Comparison of ENCODE assay signal across 15 cellular contexts in genomic region chr6:89393659-89394058, GRCh38. TPM values are rescaled to one million over a fixed set of nuclear protein-coding genes. Genes with fewer than 3 reads are reported as not detected.
DNase-seq lines count a peak whose midpoint lies in the region; ATAC-seq, FAIRE-seq and TF ChIP-seq lines count a peak whose summit lies in the region.
"Had no signal": no experiment of that assay in that cellular context is flagged by ENCODE, and none has a peak within 500 bp of the region (broad histone marks: within the 10 kb centered on the region; RNA-seq: fewer than 3 reads in every experiment).

No MANE protein-coding gene starts in this region.

- H3K9ac ChIP-seq in MM.1S (ENCODE audit: low read length) (no peak overlapping the region), GM12878 (ENCODE audit: control insufficient read depth, insufficient read depth, low read length) (no peak overlapping the region)

- WGBS in GM12878 (ENCODE audit: insufficient coverage, insufficient replicate concordance, low lambda C conversion rate, missing lambda C conversion rate), result 95% methylated on average over 1 of the region's 1 CpG

- H3K36me3 ChIP-seq in MM.1S (replicated peaks; ENCODE audit: insufficient read depth, low read length), result no peaks in the 10 kb centered on the region
- no peaks in the 10 kb centered on the region for H3K36me3 ChIP-seq in GM12878 (ENCODE audit: control insufficient read depth in 2 of 2, insufficient read depth in 2 of 2, low read length in 1 of 2)
- no peaks in the 10 kb centered on the region for H3K36me3 ChIP-seq in PC-9 (ENCODE audit: low read depth)

- SMC1A ChIA-PET in GM12878 (lab: Charles Lee; ENCODE audit: uncharacterized antibody, unreplicated experiment), result no interaction called here

- peak overlapping the region; percentile 26; the same call in 1 of the 2 replicates for H3K27ac ChIP-seq in MM.1S (ENCODE audit: low read length)
- peak overlapping the region; percentile 61 for H3K27ac ChIP-seq in GM12878 (ENCODE audit: control insufficient read depth, insufficient read depth)
- no peak overlapping the region for H3K27ac ChIP-seq in PC-9

- H3K79me2 ChIP-seq in MM.1S (ENCODE audit: low read length) (peaks cover 98% of the 10 kb centered on the region), GM12878 (ENCODE audit: control insufficient read depth, insufficient read depth, low read length) (peaks cover 38% of the 10 kb centered on the region), PC-9 (ENCODE audit: low read depth) (no peaks in the 10 kb centered on the region)

- H3K9me3 ChIP-seq in MM.1S (replicated peaks; ENCODE audit: insufficient read depth, low read length) (no peaks in the 10 kb centered on the region), GM12878 (replicated peaks; ENCODE audit: control insufficient read depth, insufficient read depth, low read length) (peaks cover 4% of the 10 kb centered on the region; the same call in 2 of the 3 replicates), PC-9 (ENCODE audit: insufficient read depth, low read depth) (no peaks in the 10 kb centered on the region)
- H3K9me3 ChIP-seq: Caco-2 had no signal

- H3K4me3 ChIP-seq in MM.1S (ENCODE audit: low read length) (peak overlapping the region; percentile 12; the same call in 1 of the 2 replicates), GM12878 (no peak overlapping the region), PC-9 (no peak overlapping the region)
- H3K4me3 ChIP-seq: GM23338 had no signal

- POLR2A ChIA-PET in GM12878 (lab: Charles Lee), result no interaction called here
- POLR2A ChIA-PET in PC-9 (lab: Charles Lee; ENCODE audit: unreplicated experiment), result no interaction called here

- H3F3A ChIP-seq in MM.1S (ENCODE audit: insufficient read depth, low read length) (peaks cover 14% of the 10 kb centered on the region), PC-9 (ENCODE audit: insufficient read depth, low read depth) (no peaks in the 10 kb centered on the region)

- TF ChIP-seq CTCF in MM.1S (IDR thresholded peaks at IDR 0.05; ENCODE audit: low read length) (no peak), GM12878 (IDR thresholded peaks at IDR 0.05 in 2 of 3, conservative IDR thresholded peaks at IDR 0.05 in 1 of 3; ENCODE audit: control insufficient read depth in 2 of 3, extremely low read depth in 1 of 3, insufficient read depth in 1 of 3, low read depth in 3 of 3, low read length in 3 of 3) (no peak), PC-9 (conservative IDR thresholded peaks at IDR 0.05) (no peak), D721Med (IDR thresholded peaks at IDR 0.05; ENCODE audit: insufficient read depth, missing control alignments) (no peak)

- no peak for DNase-seq in H54 (ENCODE audit: insufficient read length, low spot score)
- DNase-seq in MM.1S, result no peak
- no peak for DNase-seq in GM12878 (ENCODE audit: low read depth, low spot score)
- no peak for DNase-seq in PC-9
- DNase-seq in D721Med (ENCODE audit: insufficient read length, low spot score), result no peak
- no peak for DNase-seq in superior temporal gyrus (ENCODE audit: extremely low spot score)
- DNase-seq: C1 segment of cervical spinal cord; Caco-2; CD8-positive, alpha-beta T cell; DMS 273 treated with DMSO at 0.1 percent for 48 hours; DMS79; GF-D8; HCEC 1CT had no signal

- BruUV-seq in GM12878 (replicated peaks; lab: Mats Ljungman, UMichigan), result no TSS peak
- no TSS peak for BruUV-seq in PC-9 (replicated peaks; lab: Mats Ljungman, UMichigan)

- H3K4me1 ChIP-seq in MM.1S (ENCODE audit: low read length) (peaks cover 31% of the 10 kb centered on the region), GM12878 (ENCODE audit: control insufficient read depth, insufficient read depth, low read length) (peaks cover 11% of the 10 kb centered on the region), PC-9 (replicated peaks; ENCODE audit: insufficient read depth) (no peaks in the 10 kb centered on the region)
- H3K4me1 ChIP-seq: Caco-2 had no signal

- ATAC-seq in GM12878, result no peak; the same call in 2 of the 3 replicates
- ATAC-seq: CD8-positive, alpha-beta T cell; GM23338 had no signal

- CTCF ChIA-PET in GM12878 (lab: Yijun Ruan, JAX), result interaction anchor here (1.0 kb wide), 1 partner anchor 39 kb away, joined by 3 read pairs; no protein-coding TSS in a partner anchor
- CTCF ChIA-PET in PC-9 (lab: Charles Lee), result no interaction called here

- no peak for TF ChIP-seq EP300 in GM12878 (IDR thresholded peaks at IDR 0.05; ENCODE audit: borderline replicate concordance in 1 of 2, control insufficient read depth in 1 of 2, low read depth in 2 of 2, low read length in 2 of 2)

- H3K4me2 ChIP-seq in MM.1S (ENCODE audit: low read depth, low read length) (peak overlapping the region; percentile 72), GM12878 (ENCODE audit: control insufficient read depth, insufficient read depth) (peak overlapping the region; percentile 59; the same call in 1 of the 2 replicates), PC-9 (no peak overlapping the region)
- H3K4me2 ChIP-seq: GM23338 had no signal

- no peaks in the 10 kb centered on the region for H3K27me3 ChIP-seq in MM.1S (replicated peaks; ENCODE audit: insufficient read depth, low read length)
- H3K27me3 ChIP-seq in GM12878 (replicated peaks in 1 of 2; ENCODE audit: control insufficient read depth in 2 of 2, insufficient read depth in 2 of 2, low read length in 1 of 2), result no peaks in the 10 kb centered on the region
- H3K27me3 ChIP-seq in PC-9 (ENCODE audit: insufficient read depth, low read depth), result no peaks in the 10 kb centered on the region

- FAIRE-seq in H54 (lab: Jason Lieb, UNC) (peak; percentile 57), GM12878 (lab: Jason Lieb, UNC) (no peak), D721Med (lab: Jason Lieb, UNC) (no peak)

- H4K20me1 ChIP-seq in MM.1S (ENCODE audit: insufficient read depth, low read length) (no peaks in the 10 kb centered on the region), GM12878 (ENCODE audit: control insufficient read depth, insufficient read depth) (no peaks in the 10 kb centered on the region), PC-9 (ENCODE audit: insufficient read depth) (no peaks in the 10 kb centered on the region)

- no peak for TF ChIP-seq RAD21 in GM12878 (IDR thresholded peaks at IDR 0.05; ENCODE audit: insufficient read depth, low read depth, low read length)

- H3K9me2 ChIP-seq in MM.1S (replicated peaks; ENCODE audit: insufficient read depth, low read length) (no peaks in the 10 kb centered on the region), PC-9 (ENCODE audit: insufficient read depth) (no peaks in the 10 kb centered on the region)

- intact Hi-C loops in GM12878 (cut with micrococcal nuclease; ENCODE audit: unreplicated experiment), result no loop called here
- intact Hi-C loops in PC-9 (cut with micrococcal nuclease; ENCODE audit: unreplicated experiment), result no loop called here

- H2AFZ ChIP-seq in MM.1S (ENCODE audit: low read length) (no peak overlapping the region), GM12878 (ENCODE audit: control insufficient read depth, low read depth, low read length) (no peak overlapping the region; the same call in 1 of the 2 replicates), PC-9 (no peak overlapping the region)
- H2AFZ ChIP-seq: GM23338 had no signal

- no peak for TF ChIP-seq POLR2A in H54 (IDR thresholded peaks at IDR 0.05; ENCODE audit: low read depth, low read length)
- no peak for TF ChIP-seq POLR2A in GM12878 (IDR thresholded peaks at IDR 0.05; ENCODE audit: low read depth, low read length)

- RAD21 ChIA-PET in GM12878 (lab: Charles Lee; ENCODE audit: unreplicated experiment), result no interaction called here

- in situ Hi-C loops in GM12878 (cut with MboI), result no loop called here

RNA-seq across cellular contexts. Expression of gene RRAGD, which starts 18.4 kb away (rescaled TPM):
- total RNA-seq in GM12878 (2013; cell fraction: nucleolus; rRNA removed), result 8.4 and 8.8 TPM in 2 replicates
- 8.2 and 8.9 TPM in 2 replicates for total RNA-seq in GM12878 (2014; rRNA removed)
- total RNA-seq in GM12878 (2014; rRNA removed; fragmentation: Illumina TruSeq; extraction: Trizol), result 12.9 and 13.6 TPM in 2 replicates
- 15.6 and 16.5 TPM in 2 replicates for total RNA-seq in GM12878 (2021)
- 34.4 TPM for polyA plus RNA-seq in GM12878 (2011; ENCODE audit: low read depth)
- polyA plus RNA-seq in GM12878 (2011; rRNA removed), result 17.4 and 25.5 TPM in 2 replicates
- polyA plus RNA-seq in GM12878 (2011; cell fraction: cytosol; rRNA removed), result 5.4 and 5.8 TPM in 2 replicates
- 2.7 and 4.2 TPM in 2 replicates for polyA plus RNA-seq in GM12878 (2011; cell fraction: nucleus; rRNA removed)
- polyA plus RNA-seq in GM12878 (2012), result 41.1 and 60.7 TPM in 2 replicates
- 9.8 and 15.3 TPM in 2 replicates for polyA plus RNA-seq in GM12878 (2014; fragmentation: Illumina TruSeq; extraction: Trizol)
- polyA plus RNA-seq in GM12878 (2014; fragmentation: Nextera tagmentation; extraction: Ambion mirVana), result 1 to 10 TPM; 4.6 to 4.8 TPM
- 6.3 and 8.1 TPM in 2 replicates for polyA plus RNA-seq in GM12878 (2014; rRNA removed)
- polyA plus RNA-seq in GM12878 (2016; fragmentation: Nextera tagmentation; extraction: Ambion mirVana), result 1 to 10 TPM; 5.6 to 8.7 TPM
- 7.4 and 12.2 TPM in 2 replicates for polyA minus RNA-seq in GM12878 (2011; rRNA and poly(A)+ RNA removed)
- 3.2 and 4.7 TPM in 2 replicates for polyA minus RNA-seq in GM12878 (2011; cell fraction: cytosol; rRNA and poly(A)+ RNA removed)
- polyA minus RNA-seq in GM12878 (2011; cell fraction: nucleus; rRNA and poly(A)+ RNA removed), result 1.2 and 1.4 TPM in 2 replicates
- total RNA-seq in PC-9 (2021), result 0.18 TPM in 1 of 2 replicates, not detected in the other
- polyA plus RNA-seq: BJ had no signal

RNA-seq across cellular contexts. Expression of gene ANKRD6, which starts 39.3 kb away (rescaled TPM):
- 5.5 and 5.9 TPM in 2 replicates for total RNA-seq in GM12878 (2013; cell fraction: nucleolus; rRNA removed)
- total RNA-seq in GM12878 (2014; rRNA removed) (0.33 and 0.90 TPM in 2 replicates), GM12878 (2014; rRNA removed; fragmentation: Illumina TruSeq; extraction: Trizol) (0.36 and 0.74 TPM in 2 replicates), GM12878 (2021) (0.72 and 0.93 TPM in 2 replicates), PC-9 (2021) (1.8 and 2.7 TPM in 2 replicates)
- 0.92 TPM for polyA plus RNA-seq in GM12878 (2011; ENCODE audit: low read depth)
- polyA plus RNA-seq in GM12878 (2011; rRNA removed) (0.41 and 0.48 TPM in 2 replicates), GM12878 (2014; fragmentation: Illumina TruSeq; extraction: Trizol) (0.26 and 0.97 TPM in 2 replicates), GM12878 (2014; fragmentation: Nextera tagmentation; extraction: Ambion mirVana) (under 1 TPM; 0.03 to 0.09 TPM), GM12878 (2014; rRNA removed) (0.34 and 0.42 TPM in 2 replicates), GM12878 (2016; fragmentation: Nextera tagmentation; extraction: Ambion mirVana) (under 1 TPM; 0.24 to 0.60 TPM)
- 0.27 and 0.52 TPM in 2 replicates for polyA plus RNA-seq in GM12878 (2011; cell fraction: cytosol; rRNA removed)
- 0.80 and 0.91 TPM in 2 replicates for polyA plus RNA-seq in GM12878 (2011; cell fraction: nucleus; rRNA removed)
- 1.8 and 2.2 TPM in 2 replicates for polyA plus RNA-seq in GM12878 (2012)
- polyA minus RNA-seq in GM12878 (2011; rRNA and poly(A)+ RNA removed), result 0.41 and 1.2 TPM in 2 replicates
- not detected in 2 replicates for polyA minus RNA-seq in GM12878 (2011; cell fraction: cytosol; rRNA and poly(A)+ RNA removed)
- 0.10 and 0.24 TPM in 2 replicates for polyA minus RNA-seq in GM12878 (2011; cell fraction: nucleus; rRNA and poly(A)+ RNA removed)

RNA-seq across cellular contexts. Expression of gene UBE2J1, which starts 41.1 kb away (rescaled TPM):
- 36.7 and 38.5 TPM in 2 replicates for total RNA-seq in GM12878 (2013; cell fraction: nucleolus; rRNA removed)
- total RNA-seq in GM12878 (2014; rRNA removed), result 90.6 and 96.0 TPM in 2 replicates
- 110 and 114 TPM in 2 replicates for total RNA-seq in GM12878 (2014; rRNA removed; fragmentation: Illumina TruSeq; extraction: Trizol)
- 84.3 and 85.9 TPM in 2 replicates for total RNA-seq in GM12878 (2021)
- polyA plus RNA-seq in GM12878 (2011; ENCODE audit: low read depth), result 65.5 TPM
- polyA plus RNA-seq in GM12878 (2011; rRNA removed), result 89.5 and 129 TPM in 2 replicates
- polyA plus RNA-seq in GM12878 (2011; cell fraction: cytosol; rRNA removed), result 43.6 and 46.9 TPM in 2 replicates
- polyA plus RNA-seq in GM12878 (2011; cell fraction: nucleus; rRNA removed), result 22.2 and 24.3 TPM in 2 replicates
- polyA plus RNA-seq in GM12878 (2012), result 84.3 and 96.2 TPM in 2 replicates
- polyA plus RNA-seq in GM12878 (2014; fragmentation: Illumina TruSeq; extraction: Trizol), result 120 and 151 TPM in 2 replicates
- 10 to 100 TPM; 48.7 to 69.1 TPM for polyA plus RNA-seq in GM12878 (2014; fragmentation: Nextera tagmentation; extraction: Ambion mirVana)
- polyA plus RNA-seq in GM12878 (2014; rRNA removed), result 68.5 and 76.8 TPM in 2 replicates
- polyA plus RNA-seq in GM12878 (2016; fragmentation: Nextera tagmentation; extraction: Ambion mirVana), result 100 to 1,000 TPM; 129 to 131 TPM
- polyA minus RNA-seq in GM12878 (2011; rRNA and poly(A)+ RNA removed), result 59.3 and 75.9 TPM in 2 replicates
- 25.3 and 30.1 TPM in 2 replicates for polyA minus RNA-seq in GM12878 (2011; cell fraction: cytosol; rRNA and poly(A)+ RNA removed)
- polyA minus RNA-seq in GM12878 (2011; cell fraction: nucleus; rRNA and poly(A)+ RNA removed), result 11.0 and 17.1 TPM in 2 replicates
- total RNA-seq in PC-9 (2021), result 19.8 and 29.0 TPM in 2 replicates
